13 cellular contexts compared by ENCODE assay signal in the genomic region with DNA sequence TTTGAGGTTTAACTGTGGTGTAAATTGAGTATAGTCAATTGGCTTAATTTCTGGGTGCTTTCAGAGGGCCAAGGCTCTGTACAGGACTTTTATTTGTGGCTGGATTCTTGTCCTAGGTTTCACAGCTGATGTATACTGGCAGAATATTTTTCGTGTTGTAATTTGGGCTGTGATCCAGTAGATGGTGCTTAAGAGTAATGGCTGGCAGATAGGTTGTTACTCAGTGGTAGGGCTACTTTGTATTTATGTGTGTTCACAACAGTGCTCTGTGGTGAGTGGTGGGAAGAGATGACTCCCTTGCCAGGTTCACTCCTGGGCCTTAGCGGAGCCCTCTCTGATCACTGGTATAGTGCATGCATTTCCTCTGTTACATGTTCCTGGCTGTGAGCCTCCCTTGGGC. TPM values are rescaled to one million over a fixed set of nuclear protein-coding genes. Genes with fewer than 3 reads are reported as not detected.
A peak's percentile ranks its signal among the peaks of the same experiment; 100 is the strongest.
DNase-seq lines count a peak whose midpoint lies in the region; ATAC-seq, FAIRE-seq and TF ChIP-seq lines count a peak whose summit lies in the region.
"Had no signal": no experiment of that assay in that cellular context is flagged by ENCODE, and none has a peak within 500 bp of the region (broad histone marks: within the 10 kb centered on the region; RNA-seq: fewer than 3 reads in every experiment).

No MANE protein-coding gene starts in this region.

- no peaks in the 10 kb centered on the region for H3K79me2 ChIP-seq in PC-9 (ENCODE audit: low read depth)

- H3K4me2 ChIP-seq in PC-9, result no peak overlapping the region

- H3K4me1 ChIP-seq in PC-9 (replicated peaks; ENCODE audit: insufficient read depth) (no peaks in the 10 kb centered on the region), foreskin keratinocyte (no peaks in the 10 kb centered on the region)

- H3K4me3 ChIP-seq in GM06990 (replicated peaks; ENCODE audit: low read depth, low read length) (no peak overlapping the region), HFF-Myc (replicated peaks; ENCODE audit: low read depth, low read length) (no peak overlapping the region), PC-9 (no peak overlapping the region)
- H3K4me3 ChIP-seq: esophagus muscularis mucosa, stomach had no signal

- CTCF ChIA-PET in PC-9 (lab: Charles Lee), result no interaction called here

- no peak for FAIRE-seq in HTR-8/SVneo (lab: Jason Lieb, UNC)

- H3K36me3 ChIP-seq in GM06990 (ENCODE audit: control insufficient read depth, insufficient read depth, low read length) (no peaks in the 10 kb centered on the region), PC-9 (ENCODE audit: low read depth) (no peaks in the 10 kb centered on the region)
- H3K36me3 ChIP-seq: esophagus muscularis mucosa, stomach had no signal

- H3K9me2 ChIP-seq in PC-9 (ENCODE audit: insufficient read depth), result no peaks in the 10 kb centered on the region

- POLR2A ChIA-PET in PC-9 (lab: Charles Lee; ENCODE audit: unreplicated experiment), result no interaction called here

- BruUV-seq in PC-9 (replicated peaks; lab: Mats Ljungman, UMichigan), result no TSS peak

- no peaks in the 10 kb centered on the region for H3K27me3 ChIP-seq in GM06990 (replicated peaks; ENCODE audit: control insufficient read depth, insufficient read depth, low read length)
- no peaks in the 10 kb centered on the region for H3K27me3 ChIP-seq in PC-9 (ENCODE audit: insufficient read depth, low read depth)
- peaks cover 16% of the 10 kb centered on the region for H3K27me3 ChIP-seq in foreskin keratinocyte
- H3K27me3 ChIP-seq: stomach had no signal

- peaks cover 8% of the 10 kb centered on the region; the same call in 1 of the 2 replicates for H3K9me3 ChIP-seq in PC-9 (ENCODE audit: insufficient read depth, low read depth)

- H2AFZ ChIP-seq in PC-9, result no peak overlapping the region

- peak; percentile 44 for TF ChIP-seq CTCF in GM06990 (IDR thresholded peaks at IDR 0.05; ENCODE audit: insufficient read depth, low read length, poor library complexity, severe bottlenecking)
- peak; percentile 41 for TF ChIP-seq CTCF in HFF-Myc (IDR thresholded peaks at IDR 0.05; ENCODE audit: low read depth, low read length, missing control alignments)
- peak; percentile 40; the same call in 1 of the 2 replicates for TF ChIP-seq CTCF in PC-9 (conservative IDR thresholded peaks at IDR 0.05)
- peak; percentile 53 for TF ChIP-seq CTCF in foreskin keratinocyte (conservative IDR thresholded peaks at IDR 0.05)

- H4K20me1 ChIP-seq in PC-9 (ENCODE audit: insufficient read depth), result no peaks in the 10 kb centered on the region

- intact Hi-C loops in PC-9 (cut with micrococcal nuclease; ENCODE audit: unreplicated experiment), result no loop called here

- DNase-seq in GM06990 (ENCODE audit: extremely low read depth, insufficient read length) (no peak), HFF-Myc (ENCODE audit: extremely low read depth, low read depth) (no peak), PC-9 (no peak), foreskin keratinocyte (no peak), HTR-8/SVneo (ENCODE audit: insufficient read length, low spot score) (no peak), HPDE6-E6E7 (ENCODE audit: extremely low spot score) (no peak), DMS153 treated with DMSO at 0.1 percent for 48 hours (lab: John Stamatoyannopoulos, UW; ENCODE audit: unreplicated experiment) (no peak)
- DNase-seq in NK-92 treated with Interleukin-12 subunit alpha and Interleukin-12 subunit beta, amount 100 ng/mL, for 24 hours (lab: John Stamatoyannopoulos, UW), result no peak
- DNase-seq: activated CD4-positive, alpha-beta memory T cell treated with anti-CD3 and anti-CD28 coated beads for 36 hours; NCI-H1436; right cardiac atrium; stomach had no signal

- H3K27ac ChIP-seq in PC-9 (no peak overlapping the region), foreskin keratinocyte (no peak overlapping the region)
- H3K27ac ChIP-seq: esophagus muscularis mucosa, stomach had no signal

- no peaks in the 10 kb centered on the region for H3F3A ChIP-seq in PC-9 (ENCODE audit: insufficient read depth, low read depth)

- ATAC-seq in foreskin keratinocyte, result no peak
- ATAC-seq: right cardiac atrium had no signal

RNA-seq across cellular contexts. Expression of a gene that starts 34.5 kb away (rescaled TPM):
- total RNA-seq in PC-9 (2021) (18.2 and 20.6 TPM in 2 replicates), foreskin keratinocyte (138 and 276 TPM in 2 replicates)
- polyA plus RNA-seq in foreskin keratinocyte, result 58.5 and 95.3 TPM in 2 replicates
